Comparison of ENCODE assay signal across 8 cellular contexts in genomic region chr5:100904259-100904822, GRCh38. TPM values are rescaled to one million over a fixed set of nuclear protein-coding genes. Genes with fewer than 3 reads are reported as not detected.
DNase-seq lines count a peak whose midpoint lies in the region; ATAC-seq and TF ChIP-seq lines count a peak whose summit lies in the region.

No MANE protein-coding gene starts in this region.

- intact Hi-C loops in sciatic nerve (cut with DNase I) = no loop called here

- no peak for TF ChIP-seq POLR2A in erythroblast (IDR thresholded peaks at IDR 0.05; ENCODE audit: low read length)

- ATAC-seq in GM19372 (IDR thresholded peaks at IDR 0.05; ENCODE audit: low read depth, unreplicated experiment) (peak; percentile 12), HG03457 (IDR thresholded peaks at IDR 0.05; ENCODE audit: unreplicated experiment) (peak; percentile 24), sciatic nerve (no peak), HG03469 (IDR thresholded peaks at IDR 0.05; ENCODE audit: unreplicated experiment) (no peak)

- peak; percentile 35 to 42 for DNase-seq in AML-193 (lab: John Stamatoyannopoulos, UW)
- peak; percentile 70 for DNase-seq in activated CD4-positive, alpha-beta T cell treated with anti-CD3 and anti-CD28 coated beads for 48 hours
- DNase-seq in erythroblast (lab: John Stamatoyannopoulos, UW) = peak; percentile 52 to 62
- DNase-seq in sciatic nerve (ENCODE audit: low spot score) = peak; percentile 41
- no peak for DNase-seq in putamen (ENCODE audit: low spot score)

RNA-seq across cellular contexts. Expression of gene ST8SIA4, which starts 1.3 kb away (rescaled TPM):
- 17.3 TPM for total RNA-seq in sciatic nerve

Comparison
In these comparisons a context has a peak if more than half of its experiments do, and no peak if none do; other contexts are left out.
1. ATAC-seq: peak in GM19372 (single experiment) and HG03457 (single experiment); none in sciatic nerve (single experiment) and HG03469 (single experiment).